1 cellular context compared by ENCODE assay signal in the genomic region with DNA sequence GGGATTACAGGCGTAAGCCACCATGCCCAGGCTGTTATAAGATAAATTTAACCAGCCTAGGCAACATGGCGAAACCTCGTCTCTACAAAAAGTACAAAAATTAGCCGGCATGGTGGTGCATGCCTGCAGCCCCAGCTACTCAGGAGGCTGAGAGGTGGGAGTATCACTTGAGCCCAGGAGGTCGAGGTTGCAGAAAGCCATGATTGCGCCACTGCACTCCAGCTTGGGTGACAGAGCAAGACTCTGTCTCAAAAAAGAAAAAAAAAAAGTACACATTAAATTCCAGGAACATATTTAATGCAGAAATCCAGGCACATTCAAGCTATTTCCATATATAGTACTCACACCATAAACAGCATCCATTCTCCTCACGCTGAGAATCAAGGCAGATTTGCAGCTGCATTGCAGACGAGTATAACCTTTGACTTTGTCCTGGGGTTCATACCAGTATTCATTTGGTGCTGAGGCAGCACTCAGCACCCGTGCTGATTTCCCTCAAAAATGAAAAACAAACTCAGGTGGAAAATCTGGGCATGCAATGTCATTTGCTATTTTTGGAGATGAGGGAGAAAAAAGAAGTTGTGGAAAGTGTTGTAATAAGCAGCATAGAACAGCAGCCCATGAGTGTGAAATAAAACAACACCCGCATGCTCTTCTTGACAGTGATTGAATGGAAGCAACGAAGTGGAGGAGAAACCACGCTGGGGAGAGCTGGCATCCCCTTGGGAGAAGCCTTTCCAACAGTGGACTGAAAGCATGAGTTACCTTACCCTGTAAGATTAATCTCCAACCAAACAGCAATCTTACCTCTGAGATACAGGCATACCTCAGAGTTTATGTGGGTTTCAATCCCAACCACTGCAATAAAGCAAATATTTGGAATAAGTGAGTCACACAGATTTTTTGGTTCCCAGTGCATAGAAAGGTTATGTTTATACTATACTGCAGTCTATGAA.
TF ChIP-seq lines count a peak whose summit lies in the region.

No MANE protein-coding gene starts in this region.

TF ChIP-seq in HepG2, 621 proteins besides CTCF, POLR2A, EP300 and RAD21 (continued from another document):
- TF ChIP-seq CREB1 (IDR thresholded peaks at IDR 0.05): no peak
- 0 out of 2 replicates have a peak, but pooled peaks have one; percentile 42 for TF ChIP-seq CREB1 (CRISPR knock-in tag; IDR thresholded peaks at IDR 0.05)
- TF ChIP-seq ZBTB26 (CRISPR knock-in tag; IDR thresholded peaks at IDR 0.05; ENCODE audit: borderline replicate concordance): no peak
